ENCODE assay signal across 20 cellular contexts in the genomic region with DNA sequence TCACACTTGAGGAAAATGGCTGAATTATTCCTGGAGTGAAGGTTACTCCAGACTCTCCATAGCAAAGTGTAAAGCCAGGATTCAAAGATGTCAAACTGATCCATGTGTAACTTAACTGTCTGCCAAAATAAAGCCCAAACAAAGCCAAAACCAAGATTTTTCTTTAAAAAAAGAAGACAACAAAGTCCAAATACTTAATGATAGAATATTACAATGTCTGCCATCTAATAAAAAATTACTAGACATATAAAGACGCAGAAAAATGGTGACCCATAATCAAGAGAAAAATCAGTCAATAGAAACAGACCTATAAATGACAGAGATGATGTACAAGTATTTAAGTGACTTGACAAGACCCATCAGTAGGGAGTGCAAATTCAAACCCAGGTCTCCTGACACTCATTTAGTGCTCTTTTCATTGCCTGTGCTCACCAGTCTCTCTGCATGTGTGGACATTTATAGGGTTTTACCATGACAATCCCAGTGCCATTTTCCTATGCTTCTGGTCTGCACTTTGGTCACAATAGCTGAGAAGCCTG.
DNase-seq lines count a peak whose midpoint lies in the region; ATAC-seq, FAIRE-seq and TF ChIP-seq lines count a peak whose summit lies in the region.
"Had no signal": no experiment of that assay in that cellular context is flagged by ENCODE, and none has a peak within 500 bp of the region (broad histone marks: within the 10 kb centered on the region; RNA-seq: fewer than 3 reads in every experiment).

No MANE protein-coding gene starts in this region.

- CTCF ChIA-PET in K562 (lab: Yijun Ruan, JAX; ENCODE audit: low intra/inter-chr PET ratio), result no interaction called here

- no peak for ATAC-seq in K562
- ATAC-seq in GM18498 (IDR thresholded peaks at IDR 0.05; ENCODE audit: unreplicated experiment), result no peak
- ATAC-seq in GM21717 (IDR thresholded peaks at IDR 0.05; ENCODE audit: unreplicated experiment), result no peak

- intact Hi-C loops in K562 (cut with micrococcal nuclease), result no loop called here

- no peak for FAIRE-seq in K562 (lab: Jason Lieb, UNC)
- FAIRE-seq: A204.1, G401.6, GM12891, GM18507, GM19239 had no signal

- H3K27me3 ChIP-seq in K562 (ENCODE audit: control insufficient read depth in 2 of 2, insufficient read depth in 2 of 2, low read length in 2 of 2), result no peaks in the 10 kb centered on the region
- no peaks in the 10 kb centered on the region for H3K27me3 ChIP-seq in mucosa of rectum (ENCODE audit: control insufficient read depth in 2 of 2, insufficient read depth in 2 of 2, low read length in 2 of 2)
- H3K27me3 ChIP-seq: BE2C, BLaER1 had no signal

- TF ChIP-seq RAD21 in K562 (CRISPR knock-in tag; conservative IDR thresholded peaks at IDR 0.05 in 1 of 2, IDR thresholded peaks at IDR 0.05 in 1 of 2), result no peak

- peaks cover 6 to 10% of the 10 kb centered on the region in 2 experiments; a peak in 4 of 5 replicates for H3K4me1 ChIP-seq in K562 (replicated peaks in 1 of 2; ENCODE audit: control insufficient read depth in 2 of 2, insufficient read depth in 2 of 2, low read length in 2 of 2)
- peaks cover 19 to 31% of the 10 kb centered on the region in 2 donors for H3K4me1 ChIP-seq in mucosa of rectum (ENCODE audit: control insufficient read depth in 2 of 2, insufficient read depth in 2 of 2, low read length in 2 of 2)
- H3K4me1 ChIP-seq: BE2C had no signal

- H3K9ac ChIP-seq in K562 (ENCODE audit: insufficient read depth in 1 of 2, low read depth in 2 of 2, low read length in 2 of 2) (no peak overlapping the region), mucosa of rectum (ENCODE audit: low read depth in 1 of 2, low read length in 2 of 2) (no peak overlapping the region)
- H3K9ac ChIP-seq: BLaER1 had no signal

- no peak for DNase-seq in K562 (ENCODE audit: extremely low read depth in 1 of 4, low spot score in 3 of 4)
- DNase-seq in GM19238 (ENCODE audit: insufficient read length, low spot score), result no peak
- DNase-seq: 8988T; ACHN; BE2C; C1 segment of cervical spinal cord; CD4-positive, alpha-beta memory T cell; CD8-positive, alpha-beta memory T cell; DMS 273 treated with DMSO at 0.1 percent for 48 hours; DMS79 treated with DMSO at 0.1 percent for 48 hours; GF-D8 had no signal

- BruUV-seq in K562 (replicated peaks; lab: Mats Ljungman, UMichigan), result no TSS peak

- H3K4me3 ChIP-seq in K562 (no peak overlapping the region), mucosa of rectum (ENCODE audit: low read length in 2 of 2) (no peak overlapping the region)
- H3K4me3 ChIP-seq: BLaER1 had no signal

- H3K27ac ChIP-seq in K562 (ENCODE audit: extremely low read depth, low read depth, low read length) (no peak overlapping the region), mucosa of rectum (ENCODE audit: low read depth in 2 of 2, low read length in 2 of 2) (peak overlapping the region; percentile 28 to 54)
- H3K27ac ChIP-seq: BLaER1 had no signal

- H3K36me3 ChIP-seq in K562 (ENCODE audit: control insufficient read depth, insufficient read depth, low read length), result no peaks in the 10 kb centered on the region
- H3K36me3 ChIP-seq in mucosa of rectum (ENCODE audit: control insufficient read depth in 2 of 2, insufficient read depth in 2 of 2, low read length in 2 of 2), result no peaks in the 10 kb centered on the region
- H3K36me3 ChIP-seq: BE2C, BLaER1 had no signal

- in situ Hi-C loops in K562 (cut with MboI), result no loop called here

- H3K9me1 ChIP-seq in K562 (ENCODE audit: control insufficient read depth, insufficient read depth, low read length), result no peaks in the 10 kb centered on the region

- WGBS in K562 (ENCODE audit: insufficient coverage, low coverage, missing lambda C conversion rate), result 33% methylated on average over 1 of the region's 1 CpG

- no peak overlapping the region for H2AFZ ChIP-seq in K562 (ENCODE audit: low read depth, low read length)

- no peak overlapping the region for H3K4me2 ChIP-seq in K562 (ENCODE audit: insufficient read depth, low read length)
- H3K4me2 ChIP-seq: BLaER1 had no signal

- no peak for TF ChIP-seq EP300 in K562 (IDR thresholded peaks at IDR 0.05; ENCODE audit: low read length)

- H3K79me2 ChIP-seq in K562 (ENCODE audit: control insufficient read depth, insufficient read depth, low read length), result no peaks in the 10 kb centered on the region

- TF ChIP-seq POLR2A in K562 (conservative IDR thresholded peaks at IDR 0.05), result no peak

- no peaks in the 10 kb centered on the region for H4K20me1 ChIP-seq in K562 (replicated peaks; ENCODE audit: control insufficient read depth, insufficient read depth, low read length)
- H4K20me1 ChIP-seq: BLaER1 had no signal

- no peak for TF ChIP-seq CTCF in K562 (IDR thresholded peaks at IDR 0.05 in 2 of 3, conservative IDR thresholded peaks at IDR 0.05 in 1 of 3; ENCODE audit: insufficient read depth in 2 of 3, low read depth in 1 of 3, low read length in 3 of 3)

- POLR2A ChIA-PET in K562 (lab: Yijun Ruan, JAX), result interaction anchor here (1.9 to 2.0 kb wide), 2 partner anchors 8 to 19 kb away, joined by 5 to 9 read pairs; no protein-coding TSS in a partner anchor

- peaks cover 13% of the 10 kb centered on the region; the same call in 1 of the 2 replicates for H3K9me3 ChIP-seq in K562 (replicated peaks; ENCODE audit: control insufficient read depth, insufficient read depth, low read depth, low read length)
- peaks cover 3 to 7% of the 10 kb centered on the region in 2 donors for H3K9me3 ChIP-seq in mucosa of rectum (ENCODE audit: control insufficient read depth in 2 of 2, low read length in 2 of 2)
- H3K9me3 ChIP-seq: BE2C had no signal

TF ChIP-seq in K562, 482 proteins besides CTCF, POLR2A, EP300 and RAD21 (continues in another document):
- TF ChIP-seq CBX3 (IDR thresholded peaks at IDR 0.05; ENCODE audit: borderline replicate concordance in 1 of 2, low read length in 2 of 2) (peak in 1 of 2 experiments; percentile 69; a peak in 1 of 3 replicates), TRIM28 (IDR thresholded peaks at IDR 0.05) (0 out of 2 replicates have a peak, but pooled peaks have one; percentile 49), E2F6 (IDR thresholded peaks at IDR 0.05; ENCODE audit: borderline replicate concordance in 1 of 2, extremely low read depth in 1 of 2, insufficient read depth in 1 of 2, insufficient read length in 1 of 2, low read depth in 1 of 2, low read length in 1 of 2, poor library complexity in 1 of 2, severe bottlenecking in 1 of 2) (no peak), TRIM24 (IDR thresholded peaks at IDR 0.05) (0 out of 4 replicates have a peak, but pooled peaks of 1 of the 2 experiments have one; percentile 22), RCOR1 (IDR thresholded peaks at IDR 0.05; ENCODE audit: borderline replicate concordance in 1 of 2, low read depth in 2 of 2, low read length in 2 of 2) (no peak), AFF1 (IDR thresholded peaks at IDR 0.05; ENCODE audit: low read depth in 1 of 2, partially characterized antibody in 2 of 2) (peak in 1 of 2 experiments; percentile 98), SP2 (IDR thresholded peaks at IDR 0.05; ENCODE audit: extremely low read depth, low read depth, low read length, poor library complexity, severe bottlenecking) (no peak), CBFA2T2 (conservative IDR thresholded peaks at IDR 0.05) (no peak), CC2D1A (IDR thresholded peaks at IDR 0.05) (no peak)
